ENCODE assay signal across 1 cellular context in the genomic region with DNA sequence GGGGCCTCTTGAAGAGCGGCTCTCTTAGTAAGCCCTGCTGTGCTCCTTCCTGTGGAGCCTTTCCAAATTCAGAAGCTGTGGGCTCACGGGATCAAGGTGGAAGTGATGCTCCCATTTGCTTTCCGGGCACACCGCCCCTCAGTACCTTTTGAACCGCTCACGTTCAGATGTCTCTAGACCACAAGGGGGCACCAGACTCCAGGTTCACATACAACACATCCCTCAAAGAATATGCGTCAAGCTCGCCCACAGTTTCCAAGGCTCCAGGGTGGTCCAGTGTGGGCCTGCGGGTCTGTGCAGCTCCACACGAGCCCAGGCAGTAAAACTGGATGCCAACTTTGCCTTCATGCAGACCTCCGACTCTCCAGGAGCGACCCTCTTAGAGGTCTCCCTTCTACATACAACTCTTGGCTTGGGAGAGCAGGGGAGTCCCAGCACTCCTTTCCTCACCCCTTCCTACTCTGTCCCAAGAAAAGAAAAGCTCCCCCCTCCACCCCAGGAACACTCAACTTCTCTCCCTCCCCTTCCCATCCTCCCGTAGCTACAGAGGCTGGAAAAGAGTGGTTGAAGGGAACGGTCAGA.
TF ChIP-seq lines count a peak whose summit lies in the region.

No MANE protein-coding gene starts in this region.

TF ChIP-seq in K562, 482 proteins besides CTCF, POLR2A, EP300 and RAD21 (continued from another document):
- TF ChIP-seq, protein P1, sequence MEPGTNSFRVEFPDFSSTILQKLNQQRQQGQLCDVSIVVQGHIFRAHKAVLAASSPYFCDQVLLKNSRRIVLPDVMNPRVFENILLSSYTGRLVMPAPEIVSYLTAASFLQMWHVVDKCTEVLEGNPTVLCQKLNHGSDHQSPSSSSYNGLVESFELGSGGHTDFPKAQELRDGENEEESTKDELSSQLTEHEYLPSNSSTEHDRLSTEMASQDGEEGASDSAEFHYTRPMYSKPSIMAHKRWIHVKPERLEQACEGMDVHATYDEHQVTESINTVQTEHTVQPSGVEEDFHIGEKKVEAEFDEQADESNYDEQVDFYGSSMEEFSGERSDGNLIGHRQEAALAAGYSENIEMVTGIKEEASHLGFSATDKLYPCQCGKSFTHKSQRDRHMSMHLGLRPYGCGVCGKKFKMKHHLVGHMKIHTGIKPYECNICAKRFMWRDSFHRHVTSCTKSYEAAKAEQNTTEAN (CRISPR knock-in tag; IDR thresholded peaks at IDR 0.05): no peak
- no peak for TF ChIP-seq PURB (CRISPR knock-in tag; IDR thresholded peaks at IDR 0.05; ENCODE audit: low read depth)
- TF ChIP-seq, protein P2, sequence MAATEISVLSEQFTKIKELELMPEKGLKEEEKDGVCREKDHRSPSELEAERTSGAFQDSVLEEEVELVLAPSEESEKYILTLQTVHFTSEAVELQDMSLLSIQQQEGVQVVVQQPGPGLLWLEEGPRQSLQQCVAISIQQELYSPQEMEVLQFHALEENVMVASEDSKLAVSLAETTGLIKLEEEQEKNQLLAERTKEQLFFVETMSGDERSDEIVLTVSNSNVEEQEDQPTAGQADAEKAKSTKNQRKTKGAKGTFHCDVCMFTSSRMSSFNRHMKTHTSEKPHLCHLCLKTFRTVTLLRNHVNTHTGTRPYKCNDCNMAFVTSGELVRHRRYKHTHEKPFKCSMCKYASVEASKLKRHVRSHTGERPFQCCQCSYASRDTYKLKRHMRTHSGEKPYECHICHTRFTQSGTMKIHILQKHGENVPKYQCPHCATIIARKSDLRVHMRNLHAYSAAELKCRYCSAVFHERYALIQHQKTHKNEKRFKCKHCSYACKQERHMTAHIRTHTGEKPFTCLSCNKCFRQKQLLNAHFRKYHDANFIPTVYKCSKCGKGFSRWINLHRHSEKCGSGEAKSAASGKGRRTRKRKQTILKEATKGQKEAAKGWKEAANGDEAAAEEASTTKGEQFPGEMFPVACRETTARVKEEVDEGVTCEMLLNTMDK (IDR thresholded peaks at IDR 0.05; ENCODE audit: borderline replicate concordance, insufficient read depth, low read depth, low read length, poor library complexity, severe bottlenecking): peak; percentile 28
- TF ChIP-seq SMC3 (conservative IDR thresholded peaks at IDR 0.05; ENCODE audit: insufficient read depth, low read depth, low read length): 0 out of 2 replicates have a peak, but pooled peaks have one; percentile 46
- TF ChIP-seq TFAM (CRISPR knock-in tag; conservative IDR thresholded peaks at IDR 0.05): no peak
- no peak for TF ChIP-seq ZNF146 (CRISPR knock-in tag; IDR thresholded peaks at IDR 0.05; ENCODE audit: unreplicated experiment)
- TF ChIP-seq TOE1 (IDR thresholded peaks at IDR 0.05; ENCODE audit: borderline replicate concordance): no peak
- no peak for TF ChIP-seq TOE1 (CRISPR knock-in tag; IDR thresholded peaks at IDR 0.05; ENCODE audit: borderline replicate concordance, low read depth)
- no peak for TF ChIP-seq ZSCAN32 (CRISPR knock-in tag; IDR thresholded peaks at IDR 0.05)
- TF ChIP-seq, protein P3, sequence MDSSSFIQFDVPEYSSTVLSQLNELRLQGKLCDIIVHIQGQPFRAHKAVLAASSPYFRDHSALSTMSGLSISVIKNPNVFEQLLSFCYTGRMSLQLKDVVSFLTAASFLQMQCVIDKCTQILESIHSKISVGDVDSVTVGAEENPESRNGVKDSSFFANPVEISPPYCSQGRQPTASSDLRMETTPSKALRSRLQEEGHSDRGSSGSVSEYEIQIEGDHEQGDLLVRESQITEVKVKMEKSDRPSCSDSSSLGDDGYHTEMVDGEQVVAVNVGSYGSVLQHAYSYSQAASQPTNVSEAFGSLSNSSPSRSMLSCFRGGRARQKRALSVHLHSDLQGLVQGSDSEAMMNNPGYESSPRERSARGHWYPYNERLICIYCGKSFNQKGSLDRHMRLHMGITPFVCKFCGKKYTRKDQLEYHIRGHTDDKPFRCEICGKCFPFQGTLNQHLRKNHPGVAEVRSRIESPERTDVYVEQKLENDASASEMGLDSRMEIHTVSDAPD (CRISPR knock-in tag; IDR thresholded peaks at IDR 0.05): no peak
- TF ChIP-seq, protein P4, sequence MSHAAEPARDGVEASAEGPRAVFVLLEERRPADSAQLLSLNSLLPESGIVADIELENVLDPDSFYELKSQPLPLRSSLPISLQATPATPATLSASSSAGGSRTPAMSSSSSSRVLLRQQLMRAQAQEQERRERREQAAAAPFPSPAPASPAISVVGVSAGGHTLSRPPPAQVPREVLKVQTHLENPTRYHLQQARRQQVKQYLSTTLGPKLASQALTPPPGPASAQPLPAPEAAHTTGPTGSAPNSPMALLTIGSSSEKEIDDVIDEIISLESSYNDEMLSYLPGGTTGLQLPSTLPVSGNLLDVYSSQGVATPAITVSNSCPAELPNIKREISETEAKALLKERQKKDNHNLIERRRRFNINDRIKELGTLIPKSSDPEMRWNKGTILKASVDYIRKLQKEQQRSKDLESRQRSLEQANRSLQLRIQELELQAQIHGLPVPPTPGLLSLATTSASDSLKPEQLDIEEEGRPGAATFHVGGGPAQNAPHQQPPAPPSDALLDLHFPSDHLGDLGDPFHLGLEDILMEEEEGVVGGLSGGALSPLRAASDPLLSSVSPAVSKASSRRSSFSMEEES (CRISPR knock-in tag; IDR thresholded peaks at IDR 0.05): no peak
- 0 out of 2 replicates have a peak, but pooled peaks have one; percentile 16 for TF ChIP-seq BHLHE40 (IDR thresholded peaks at IDR 0.05; ENCODE audit: low read length)
- TF ChIP-seq, protein P5, sequence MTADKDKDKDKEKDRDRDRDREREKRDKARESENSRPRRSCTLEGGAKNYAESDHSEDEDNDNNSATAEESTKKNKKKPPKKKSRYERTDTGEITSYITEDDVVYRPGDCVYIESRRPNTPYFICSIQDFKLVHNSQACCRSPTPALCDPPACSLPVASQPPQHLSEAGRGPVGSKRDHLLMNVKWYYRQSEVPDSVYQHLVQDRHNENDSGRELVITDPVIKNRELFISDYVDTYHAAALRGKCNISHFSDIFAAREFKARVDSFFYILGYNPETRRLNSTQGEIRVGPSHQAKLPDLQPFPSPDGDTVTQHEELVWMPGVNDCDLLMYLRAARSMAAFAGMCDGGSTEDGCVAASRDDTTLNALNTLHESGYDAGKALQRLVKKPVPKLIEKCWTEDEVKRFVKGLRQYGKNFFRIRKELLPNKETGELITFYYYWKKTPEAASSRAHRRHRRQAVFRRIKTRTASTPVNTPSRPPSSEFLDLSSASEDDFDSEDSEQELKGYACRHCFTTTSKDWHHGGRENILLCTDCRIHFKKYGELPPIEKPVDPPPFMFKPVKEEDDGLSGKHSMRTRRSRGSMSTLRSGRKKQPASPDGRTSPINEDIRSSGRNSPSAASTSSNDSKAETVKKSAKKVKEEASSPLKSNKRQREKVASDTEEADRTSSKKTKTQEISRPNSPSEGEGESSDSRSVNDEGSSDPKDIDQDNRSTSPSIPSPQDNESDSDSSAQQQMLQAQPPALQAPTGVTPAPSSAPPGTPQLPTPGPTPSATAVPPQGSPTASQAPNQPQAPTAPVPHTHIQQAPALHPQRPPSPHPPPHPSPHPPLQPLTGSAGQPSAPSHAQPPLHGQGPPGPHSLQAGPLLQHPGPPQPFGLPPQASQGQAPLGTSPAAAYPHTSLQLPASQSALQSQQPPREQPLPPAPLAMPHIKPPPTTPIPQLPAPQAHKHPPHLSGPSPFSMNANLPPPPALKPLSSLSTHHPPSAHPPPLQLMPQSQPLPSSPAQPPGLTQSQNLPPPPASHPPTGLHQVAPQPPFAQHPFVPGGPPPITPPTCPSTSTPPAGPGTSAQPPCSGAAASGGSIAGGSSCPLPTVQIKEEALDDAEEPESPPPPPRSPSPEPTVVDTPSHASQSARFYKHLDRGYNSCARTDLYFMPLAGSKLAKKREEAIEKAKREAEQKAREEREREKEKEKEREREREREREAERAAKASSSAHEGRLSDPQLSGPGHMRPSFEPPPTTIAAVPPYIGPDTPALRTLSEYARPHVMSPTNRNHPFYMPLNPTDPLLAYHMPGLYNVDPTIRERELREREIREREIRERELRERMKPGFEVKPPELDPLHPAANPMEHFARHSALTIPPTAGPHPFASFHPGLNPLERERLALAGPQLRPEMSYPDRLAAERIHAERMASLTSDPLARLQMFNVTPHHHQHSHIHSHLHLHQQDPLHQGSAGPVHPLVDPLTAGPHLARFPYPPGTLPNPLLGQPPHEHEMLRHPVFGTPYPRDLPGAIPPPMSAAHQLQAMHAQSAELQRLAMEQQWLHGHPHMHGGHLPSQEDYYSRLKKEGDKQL (CRISPR knock-in tag; IDR thresholded peaks at IDR 0.05; ENCODE audit: borderline replicate concordance): no peak
- no peak for TF ChIP-seq BDP1 (IDR thresholded peaks at IDR 0.05; ENCODE audit: insufficient read depth, insufficient read length)
- no peak for TF ChIP-seq ZNF384 (IDR thresholded peaks at IDR 0.05; ENCODE audit: low read depth, low read length)
- TF ChIP-seq FOXK2 (conservative IDR thresholded peaks at IDR 0.05 in 1 of 2, IDR thresholded peaks at IDR 0.05 in 1 of 2; ENCODE audit: low read depth in 2 of 2): no peak
- TF ChIP-seq ZNF24 (IDR thresholded peaks at IDR 0.05): no peak
- TF ChIP-seq HDAC2 (IDR thresholded peaks at IDR 0.05): no peak
- TF ChIP-seq, protein P6, sequence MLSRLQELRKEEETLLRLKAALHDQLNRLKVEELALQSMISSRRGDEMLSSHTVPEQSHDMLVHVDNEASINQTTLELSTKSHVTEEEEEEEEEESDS (CRISPR knock-in tag; IDR thresholded peaks at IDR 0.05): no peak
